ENCODE assay signal across 28 cellular contexts in genomic region chr12:93158065-93158843, GRCh38.
"Had no signal": no experiment of that assay in that cellular context is flagged by ENCODE, and none has a peak within 500 bp of the region (broad histone marks: within the 10 kb centered on the region; RNA-seq: fewer than 3 reads in every experiment).

No MANE protein-coding gene starts in this region.

- H3K4me1 Mint-ChIP-seq: stimulated activated naive CD8-positive, alpha-beta T cell treated with anti-CD3 and anti-CD28 coated beads, Interleukin-15, amount 100 ng/mL, for 72 hours had no signal

- H3K9me3 ChIP-seq: suprapubic skin, testis, thoracic aorta, thyroid gland, tibial artery, upper lobe of right lung had no signal

- FAIRE-seq: urothelium cell line had no signal

- H3K4me1 ChIP-seq: testis, thyroid gland, upper lobe of left lung, upper lobe of right lung, uterus, vagina had no signal

- H3K4me3 Mint-ChIP-seq: stimulated activated effector memory CD8-positive, alpha-beta T cell treated with anti-CD3 and anti-CD28 coated beads, Interleukin-12 subunit alpha, Interleukin-12 subunit beta, amount 100 ng/mL, for 72 hours; stimulated activated memory B cell treated with anti-CD40 and anti-IgM and Interleukin-4, amounts not matched to agents 10 μg/mL and 1 μg/mL and 100 μg/mL, for 72 hours; stimulated activated naive B cell treated with anti-CD40 and anti-IgM and Interleukin-4, amounts not matched to agents 10 μg/mL and 1 μg/mL and 100 μg/mL, for 72 hours; stimulated activated naive CD8-positive, alpha-beta T cell treated with anti-CD3 and anti-CD28 coated beads, Interleukin-15, amount 100 ng/mL, for 72 hours; stimulated activated naive CD8-positive, alpha-beta T cell treated with anti-CD3 and anti-CD28 coated beads, Interleukin-15, Interleukin-2, amounts not matched to agents 100 ng/mL and 50 ng/mL, for 24 hours; type B pancreatic cell had no signal

- H3K27me3 Mint-ChIP-seq: stimulated activated memory B cell treated with anti-CD40 and anti-IgM and Interleukin-4, amounts not matched to agents 10 μg/mL and 1 μg/mL and 100 μg/mL, for 72 hours; stimulated activated naive B cell treated with anti-CD40 and anti-IgM and Interleukin-4, amounts not matched to agents 10 μg/mL and 1 μg/mL and 100 μg/mL, for 72 hours; type B pancreatic cell had no signal

- ATAC-seq: stimulated activated effector memory CD8-positive, alpha-beta T cell treated with anti-CD3 and anti-CD28 coated beads, Interleukin-12 subunit alpha, Interleukin-12 subunit beta, amount 100 ng/mL, for 72 hours; stimulated activated memory B cell treated with anti-CD40 and anti-IgM and Interleukin-4, amounts not matched to agents 10 μg/mL and 1 μg/mL and 100 μg/mL, for 72 hours; stimulated activated naive B cell treated with anti-CD40 and anti-IgM and Interleukin-4, amounts not matched to agents 10 μg/mL and 1 μg/mL and 100 μg/mL, for 72 hours; stimulated activated naive CD8-positive, alpha-beta T cell treated with anti-CD3 and anti-CD28 coated beads, Interleukin-15, amount 100 ng/mL, for 72 hours; stimulated activated naive CD8-positive, alpha-beta T cell treated with anti-CD3 and anti-CD28 coated beads, Interleukin-15, Interleukin-2, amounts not matched to agents 100 U/mL and 50 U/mL, for 24 hours; upper lobe of right lung had no signal

- H3K36me3 ChIP-seq: stomach, suprapubic skin, thoracic aorta, thyroid gland, tibial artery, tibial nerve, transverse colon, upper lobe of left lung, upper lobe of right lung, uterus, vagina had no signal

- H3K27ac Mint-ChIP-seq: stimulated activated effector memory CD8-positive, alpha-beta T cell treated with anti-CD3 and anti-CD28 coated beads, Interleukin-12 subunit alpha, Interleukin-12 subunit beta, amount 100 ng/mL, for 72 hours; stimulated activated memory B cell treated with anti-CD40 and anti-IgM and Interleukin-4, amounts not matched to agents 10 μg/mL and 1 μg/mL and 100 μg/mL, for 72 hours; stimulated activated naive B cell treated with anti-CD40 and anti-IgM and Interleukin-4, amounts not matched to agents 10 μg/mL and 1 μg/mL and 100 μg/mL, for 72 hours; stimulated activated naive CD8-positive, alpha-beta T cell treated with anti-CD3 and anti-CD28 coated beads, Interleukin-15, amount 100 ng/mL, for 72 hours; stimulated activated naive CD8-positive, alpha-beta T cell treated with anti-CD3 and anti-CD28 coated beads, Interleukin-15, Interleukin-2, amounts not matched to agents 100 ng/mL and 50 ng/mL, for 24 hours; type B pancreatic cell had no signal

- H3K27ac ChIP-seq: stomach, suprapubic skin, testis, thoracic aorta, thyroid gland, tibial artery, tibial nerve, upper lobe of left lung, upper lobe of right lung, uterus, vagina had no signal

- H3K4me3 ChIP-seq: stomach, suprapubic skin, testis, thoracic aorta, thyroid gland, tibial artery, tibial nerve, transverse colon, upper lobe of left lung, upper lobe of right lung, uterus, vagina had no signal

- DNase-seq: stimulated activated CD4-positive, alpha-beta T cell treated with anti-CD3 and anti-CD28 coated beads, Interleukin-2, amount 100 ng/mL, for 48 hours; stimulated activated CD4-positive, alpha-beta T cell treated with anti-CD3 and anti-CD28 coated beads, Interleukin-4, amount 100 ng/mL, for 1 hour; stimulated activated CD4-positive, alpha-beta T cell treated with anti-CD3 and anti-CD28 coated beads, Interleukin-4, amount 100 ng/mL, for 24 hours; stimulated activated CD4-positive, alpha-beta T cell treated with anti-CD3 and anti-CD28 coated beads, Interleukin-4, amount 100 ng/mL, for 4 hours; stimulated activated CD8-positive, alpha-beta memory T cell treated with anti-CD3 and anti-CD28 coated beads, Interleukin-4, amount 100 ng/mL, for 48 hours; stimulated activated naive B cell treated with anti-CD40 and anti-IgM and Interleukin-4, amounts not matched to agents 10 μg/mL and 1 μg/mL and 100 μg/mL, for 72 hours; stimulated activated naive CD4-positive, alpha-beta T cell; stimulated activated naive CD4-positive, alpha-beta T cell treated with Interleukin-2 at 50 U/mL for 16 hours; stimulated activated naive CD8-positive, alpha-beta T cell treated with anti-CD3 and anti-CD28 coated beads, Interleukin-15, amount 100 ng/mL, for 72 hours; stimulated activated naive CD8-positive, alpha-beta T cell treated with anti-CD3 and anti-CD28 coated beads, Interleukin-15, Interleukin-2, amounts not matched to agents 100 U/mL and 50 U/mL, for 24 hours; stomach; testis; thyroid gland; tibial artery; transverse colon; trophoblast cell; upper lobe of left lung; upper lobe of right lung; uterus had no signal

- H3K9me3 Mint-ChIP-seq: type B pancreatic cell had no signal

- H3K36me3 Mint-ChIP-seq: stimulated activated effector memory CD8-positive, alpha-beta T cell treated with anti-CD3 and anti-CD28 coated beads, Interleukin-12 subunit alpha, Interleukin-12 subunit beta, amount 100 ng/mL, for 72 hours had no signal

- H3K27me3 ChIP-seq: stomach, suprapubic skin, testis, thyroid gland, tibial artery, tibial nerve, transverse colon, upper lobe of left lung, upper lobe of right lung, uterus, vagina had no signal
